11 cellular contexts compared by ENCODE assay signal in genomic region chrX:40100537-40101429, GRCh38. TPM values are rescaled to one million over a fixed set of nuclear protein-coding genes. Genes with fewer than 3 reads are reported as not detected.
DNase-seq lines count a peak whose midpoint lies in the region; ATAC-seq and TF ChIP-seq lines count a peak whose summit lies in the region.
"Had no signal": no experiment of that assay in that cellular context is flagged by ENCODE, and none has a peak within 500 bp of the region (broad histone marks: within the 10 kb centered on the region; RNA-seq: fewer than 3 reads in every experiment).

No MANE protein-coding gene starts in this region.

- H3K27me3 Mint-ChIP-seq in glutamatergic neuron (ENCODE audit: unreplicated experiment) = peaks cover 3% of the 10 kb centered on the region
- H3K27me3 Mint-ChIP-seq: stimulated activated naive CD8-positive, alpha-beta T cell treated with anti-CD3 and anti-CD28 coated beads, Interleukin-15, Interleukin-2, amounts not matched to agents 100 ng/mL and 50 ng/mL, for 24 hours had no signal

- no peaks in the 10 kb centered on the region for H3K9me3 ChIP-seq in PC-3 (ENCODE audit: low read length)
- no peaks in the 10 kb centered on the region for H3K9me3 ChIP-seq in stomach smooth muscle (ENCODE audit: control insufficient read depth in 2 of 2, low read length in 2 of 2)

- H3K4me1 Mint-ChIP-seq in glutamatergic neuron (ENCODE audit: low read depth, unreplicated experiment) = peaks cover 10% of the 10 kb centered on the region

- CTCF ChIA-PET in HEK293T (lab: Yijun Ruan, JAX) = no interaction called here
- CTCF ChIA-PET in PC-3 (lab: Charles Lee) = no interaction called here

- no peak for DNase-seq in HEK293T (ENCODE audit: extremely low spot score)
- no peak for DNase-seq in PC-3
- no peak for DNase-seq in glutamatergic neuron
- DNase-seq in AG08395 (ENCODE audit: low spot score) = no peak
- no peak for DNase-seq in stimulated activated CD4-positive, alpha-beta T cell treated with anti-CD3 and anti-CD28 coated beads, Interleukin-1b, Interleukin-23, amount 100 ng/mL, for 48 hours
- DNase-seq: DMS153, natural killer cell, NCI-H510A had no signal

- no peaks in the 10 kb centered on the region for H4K20me1 ChIP-seq in PC-3 (ENCODE audit: low read length)

- H3K4me3 Mint-ChIP-seq in glutamatergic neuron (ENCODE audit: unreplicated experiment) = peak overlapping the region; percentile 38

- no peaks in the 10 kb centered on the region for H3K27me3 ChIP-seq in PC-3 (ENCODE audit: low read length)
- peaks cover 0 to 13% of the 10 kb centered on the region in 2 donors for H3K27me3 ChIP-seq in stomach smooth muscle (ENCODE audit: control insufficient read depth in 1 of 2, insufficient read depth in 2 of 2, low read length in 2 of 2)

- 0 out of 2 replicates have a peak overlapping the region, but pooled peaks have one; percentile 5 for H3K27ac ChIP-seq in PC-3 (ENCODE audit: low read length)
- peak overlapping the region; percentile 67 for H3K27ac ChIP-seq in stomach smooth muscle (ENCODE audit: low read length)

- POLR2A ChIA-PET in HEK293T (lab: Yijun Ruan, JAX) = interaction anchor here (0.6 to 4.5 kb wide), 5 partner anchors 44 to 162 kb away, joined by 3 to 24 read pairs (median 6); no protein-coding TSS in a partner anchor
- POLR2A ChIA-PET in PC-3 (lab: Charles Lee; ENCODE audit: unreplicated experiment) = interaction anchor here (0.6 kb wide), 1 partner anchor 15 kb away, joined by 4 read pairs; no protein-coding TSS in a partner anchor

- peaks cover 4% of the 10 kb centered on the region for H3F3A ChIP-seq in PC-3 (ENCODE audit: low read length, unreplicated experiment)

- peaks cover 26% of the 10 kb centered on the region for H3K4me1 ChIP-seq in PC-3 (ENCODE audit: insufficient read depth, low read length)
- peaks cover 31% of the 10 kb centered on the region for H3K4me1 ChIP-seq in stomach smooth muscle (ENCODE audit: control insufficient read depth, insufficient read depth, low read length)

- H3K79me2 ChIP-seq in PC-3 (ENCODE audit: low read length) = peaks cover 15% of the 10 kb centered on the region

- peak overlapping the region; percentile 98 for H3K4me2 ChIP-seq in PC-3 (ENCODE audit: low read length)

- peak overlapping the region; percentile 76 for H3K4me3 ChIP-seq in PC-3 (ENCODE audit: low read length)
- H3K4me3 ChIP-seq in stomach smooth muscle (ENCODE audit: low read length in 2 of 2) = no peak overlapping the region

- H2AFZ ChIP-seq in PC-3 (ENCODE audit: low read length) = peak overlapping the region; percentile 56

- no peak for TF ChIP-seq CTCF in PC-3 (conservative IDR thresholded peaks at IDR 0.05; ENCODE audit: low read depth, low read length)
- no peak for TF ChIP-seq CTCF in glutamatergic neuron (IDR thresholded peaks at IDR 0.05; ENCODE audit: partially characterized antibody, unreplicated experiment)

- H3K9me2 ChIP-seq in PC-3 (replicated peaks; ENCODE audit: low read length) = no peaks in the 10 kb centered on the region

- ATAC-seq in PC-3 = no peak
- no peak for ATAC-seq in GM21786 (IDR thresholded peaks at IDR 0.05; ENCODE audit: unreplicated experiment)
- ATAC-seq: natural killer cell had no signal

- intact Hi-C loops in PC-3 (cut with micrococcal nuclease) = no loop called here

- no peak overlapping the region for H3K27ac Mint-ChIP-seq in glutamatergic neuron (ENCODE audit: unreplicated experiment)
- H3K27ac Mint-ChIP-seq: stimulated activated naive CD8-positive, alpha-beta T cell treated with anti-CD3 and anti-CD28 coated beads, Interleukin-15, Interleukin-2, amounts not matched to agents 100 ng/mL and 50 ng/mL, for 24 hours had no signal

- peaks cover 3% of the 10 kb centered on the region for H3K9me3 Mint-ChIP-seq in glutamatergic neuron (ENCODE audit: unreplicated experiment)
- H3K9me3 Mint-ChIP-seq: natural killer cell; stimulated activated naive CD8-positive, alpha-beta T cell treated with anti-CD3 and anti-CD28 coated beads, Interleukin-15, Interleukin-2, amounts not matched to agents 100 ng/mL and 50 ng/mL, for 24 hours had no signal

- no peaks in the 10 kb centered on the region for H3K36me3 Mint-ChIP-seq in glutamatergic neuron (ENCODE audit: unreplicated experiment)
- H3K36me3 Mint-ChIP-seq: natural killer cell had no signal

- no TSS peak for BruUV-seq in PC-3 (replicated peaks; lab: Mats Ljungman, UMichigan)

- no peaks in the 10 kb centered on the region for H3K36me3 ChIP-seq in PC-3 (ENCODE audit: low read depth, low read length)
- no peaks in the 10 kb centered on the region for H3K36me3 ChIP-seq in stomach smooth muscle (ENCODE audit: control insufficient read depth in 2 of 2, insufficient read depth in 2 of 2, low read length in 2 of 2)

- H3K9ac ChIP-seq in PC-3 (ENCODE audit: low read length) (peak overlapping the region; percentile 34; the same call in 1 of the 2 replicates), stomach smooth muscle (ENCODE audit: low read length in 2 of 2) (peak overlapping the region in 1 of 2 donors; percentile 9)

TF ChIP-seq in HEK293T, 16 proteins besides CTCF, POLR2A, EP300 and RAD21:
- TF ChIP-seq SP1 (IDR thresholded peaks at IDR 0.05) = no peak
- TF ChIP-seq CTBP1 (IDR thresholded peaks at IDR 0.05; ENCODE audit: borderline replicate concordance) = 0 out of 2 replicates have a peak, but pooled peaks have one; percentile 17
- peak; percentile 90 for TF ChIP-seq ZNF384 (IDR thresholded peaks at IDR 0.05)
- no peak for TF ChIP-seq TARDBP (IDR thresholded peaks at IDR 0.05)

RNA-seq across cellular contexts. Expression of gene BCOR, which starts 3.0 kb away (rescaled TPM):
- 21.8 and 41.9 TPM in 2 replicates for total RNA-seq in PC-3 (2014; rRNA removed)
- 59.0 TPM for total RNA-seq in glutamatergic neuron (ENCODE audit: unreplicated experiment)
